1 cellular context compared by ENCODE assay signal in genomic region chr2:233925402-233925801, GRCh38.
TF ChIP-seq lines count a peak whose summit lies in the region.

No MANE protein-coding gene starts in this region.

TF ChIP-seq in GM23338, 12 proteins besides CTCF, POLR2A, EP300 and RAD21 (continued from another document):
- no peak for TF ChIP-seq ZNF462 (CRISPR knock-in tag; IDR thresholded peaks at IDR 0.05)
- no peak for TF ChIP-seq NANOG (IDR thresholded peaks at IDR 0.05; ENCODE audit: borderline replicate concordance)
- no peak for TF ChIP-seq ETS1 (IDR thresholded peaks at IDR 0.05)
- TF ChIP-seq EZH2 (IDR thresholded peaks at IDR 0.05; ENCODE audit: low read depth, unreplicated experiment), result no peak
- no peak for TF ChIP-seq POLR2AphosphoS5 (IDR thresholded peaks at IDR 0.05; ENCODE audit: low read depth)
- no peak for TF ChIP-seq EZH2phosphoT487 (IDR thresholded peaks at IDR 0.05; ENCODE audit: unreplicated experiment)
- no peak for TF ChIP-seq ZNF114 (CRISPR knock-in tag; IDR thresholded peaks at IDR 0.05)
